1 cellular context compared by ENCODE assay signal in genomic region chr9:92877531-92878430, GRCh38.
TF ChIP-seq lines count a peak whose summit lies in the region.

Gene ZNF484, minus strand, starts transcription at chr9:92878038. Its CDS starts 3,009 bp downstream, at chr9:92875029.

TF ChIP-seq in K562, 482 proteins besides CTCF, POLR2A, EP300 and RAD21 (continued from another document and continues in another):
- TF ChIP-seq ZBTB5 (IDR thresholded peaks at IDR 0.05) (no peak), HNRNPH1 (optimal IDR thresholded peaks at IDR 0.05; ENCODE audit: low read depth, low read length) (no peak), ZMIZ1 (IDR thresholded peaks at IDR 0.05; ENCODE audit: low read depth in 2 of 2, low read length in 2 of 2) (0 out of 4 replicates have a peak, but pooled peaks of 1 of the 2 experiments have one; percentile 4), ZFP1 (CRISPR knock-in tag; IDR thresholded peaks at IDR 0.05) (no peak), POLR2AphosphoS2 (IDR thresholded peaks at IDR 0.05; ENCODE audit: low read length) (no peak), CEBPG (CRISPR knock-in tag; IDR thresholded peaks at IDR 0.05) (no peak), CEBPG (tag; conservative IDR thresholded peaks at IDR 0.05 in 1 of 2, IDR thresholded peaks at IDR 0.05 in 1 of 2) (no peak), ZNF146 (CRISPR knock-in tag; IDR thresholded peaks at IDR 0.05; ENCODE audit: unreplicated experiment) (no peak), CTBP1 (IDR thresholded peaks at IDR 0.05; ENCODE audit: borderline replicate concordance) (peak; percentile 80), NELFE (IDR thresholded peaks at IDR 0.05; ENCODE audit: insufficient read depth, insufficient read length) (no peak), ARID1B (IDR thresholded peaks at IDR 0.05) (no peak), ZNF639 (CRISPR knock-in tag; conservative IDR thresholded peaks at IDR 0.05 in 1 of 2, IDR thresholded peaks at IDR 0.05 in 1 of 2) (peak in 1 of 2 experiments; percentile 92; a peak in 2 of 4 replicates), SMAD1 (IDR thresholded peaks at IDR 0.05; ENCODE audit: low read depth, low read length, partially characterized antibody) (peak; percentile 32), ELF2 (CRISPR knock-in tag; IDR thresholded peaks at IDR 0.05) (no peak), ZSCAN29 (IDR thresholded peaks at IDR 0.05) (no peak), CBX3 (IDR thresholded peaks at IDR 0.05; ENCODE audit: borderline replicate concordance in 1 of 2, low read length in 2 of 2) (peak in 1 of 2 experiments; percentile 35; a peak in 1 of 3 replicates), MCM5 (IDR thresholded peaks at IDR 0.05; ENCODE audit: low read depth) (no peak), RBFOX2 (IDR thresholded peaks at IDR 0.05; ENCODE audit: low read depth, low read length) (peak; percentile 71), GATA2 (CRISPR knock-in tag; IDR thresholded peaks at IDR 0.05) (no peak), RB1 (IDR thresholded peaks at IDR 0.05; ENCODE audit: low read depth) (0 out of 2 replicates have a peak, but pooled peaks have one; percentile 46), DNMT1 (IDR thresholded peaks at IDR 0.05) (no peak), KDM5B (IDR thresholded peaks at IDR 0.05; ENCODE audit: insufficient replicate concordance, low read depth, low read length) (peak; percentile 81), ZNF609 (CRISPR knock-in tag; IDR thresholded peaks at IDR 0.05; ENCODE audit: borderline replicate concordance) (no peak), JUNB (CRISPR knock-in tag; conservative IDR thresholded peaks at IDR 0.05) (no peak), GATAD2A (IDR thresholded peaks at IDR 0.05) (peak; percentile 83), PML (IDR thresholded peaks at IDR 0.05; ENCODE audit: low read length) (peak; percentile 62; the same call in 1 of the 2 replicates), POLR2B (IDR thresholded peaks at IDR 0.05; ENCODE audit: low read depth, partially characterized antibody) (peak; percentile 86), CHD4 (IDR thresholded peaks at IDR 0.05; ENCODE audit: insufficient read depth, insufficient replicate concordance, low read depth, low read length, poor library complexity, severe bottlenecking) (no peak), ZNF717 (CRISPR knock-in tag; IDR thresholded peaks at IDR 0.05) (no peak), ZNF778 (CRISPR knock-in tag; IDR thresholded peaks at IDR 0.05) (no peak), FOXK2 (conservative IDR thresholded peaks at IDR 0.05 in 1 of 2, IDR thresholded peaks at IDR 0.05 in 1 of 2; ENCODE audit: low read depth in 2 of 2) (peak; percentile 96 to 98), CREM (IDR thresholded peaks at IDR 0.05; ENCODE audit: low read depth) (peak; percentile 88), FOXJ2 (tag; IDR thresholded peaks at IDR 0.05) (peak; percentile 85; the same call in 1 of the 2 replicates), ZNF124 (CRISPR knock-in tag; IDR thresholded peaks at IDR 0.05) (no peak), CHD2 (IDR thresholded peaks at IDR 0.05; ENCODE audit: low read depth, low read length) (no peak), YY1 (IDR thresholded peaks at IDR 0.05; ENCODE audit: borderline replicate concordance in 1 of 3, control insufficient read depth in 1 of 3, extremely low read depth in 1 of 3, insufficient read depth in 3 of 3, insufficient read length in 1 of 3, insufficient replicate concordance in 2 of 3, low read depth in 1 of 3, low read length in 2 of 3) (peak; percentile 99 to 100 (median 100)), ASH1L (IDR thresholded peaks at IDR 0.05; ENCODE audit: borderline replicate concordance, low read depth, partially characterized antibody) (no peak), MCM7 (IDR thresholded peaks at IDR 0.05) (no peak), TCF7L2 (IDR thresholded peaks at IDR 0.05; ENCODE audit: low read depth, low read length) (peak; percentile 99), E2F5 (CRISPR knock-in tag; IDR thresholded peaks at IDR 0.05) (no peak), CC2D1A (IDR thresholded peaks at IDR 0.05) (0 out of 2 replicates have a peak, but pooled peaks have one; percentile 17), SIX5 (IDR thresholded peaks at IDR 0.05; ENCODE audit: borderline replicate concordance in 1 of 2, insufficient read depth in 1 of 2, low read depth in 1 of 2, low read length in 2 of 2) (peak; percentile 70 to 81; a peak in 3 of 4 replicates), TOE1 (IDR thresholded peaks at IDR 0.05; ENCODE audit: borderline replicate concordance) (no peak), TOE1 (CRISPR knock-in tag; IDR thresholded peaks at IDR 0.05; ENCODE audit: borderline replicate concordance, low read depth) (no peak), POLR2AphosphoS5 (IDR thresholded peaks at IDR 0.05; ENCODE audit: control insufficient read depth, insufficient read depth, low read depth, low read length) (peak; percentile 75), MEF2D (tag; conservative IDR thresholded peaks at IDR 0.05; ENCODE audit: low read depth) (no peak), NFRKB (IDR thresholded peaks at IDR 0.05; ENCODE audit: low read depth) (peak; percentile 81; the same call in 1 of the 2 replicates), STAT6 (CRISPR knock-in tag; IDR thresholded peaks at IDR 0.05) (no peak; the same call in 1 of the 2 replicates), HDAC2 (IDR thresholded peaks at IDR 0.05) (peak; percentile 59), ZC3H11A (IDR thresholded peaks at IDR 0.05; ENCODE audit: low read depth, low read length) (no peak)
- TF ChIP-seq, protein P1, sequence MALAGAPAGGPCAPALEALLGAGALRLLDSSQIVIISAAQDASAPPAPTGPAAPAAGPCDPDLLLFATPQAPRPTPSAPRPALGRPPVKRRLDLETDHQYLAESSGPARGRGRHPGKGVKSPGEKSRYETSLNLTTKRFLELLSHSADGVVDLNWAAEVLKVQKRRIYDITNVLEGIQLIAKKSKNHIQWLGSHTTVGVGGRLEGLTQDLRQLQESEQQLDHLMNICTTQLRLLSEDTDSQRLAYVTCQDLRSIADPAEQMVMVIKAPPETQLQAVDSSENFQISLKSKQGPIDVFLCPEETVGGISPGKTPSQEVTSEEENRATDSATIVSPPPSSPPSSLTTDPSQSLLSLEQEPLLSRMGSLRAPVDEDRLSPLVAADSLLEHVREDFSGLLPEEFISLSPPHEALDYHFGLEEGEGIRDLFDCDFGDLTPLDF (CRISPR knock-in tag; IDR thresholded peaks at IDR 0.05): no peak
